28 cellular contexts compared by ENCODE assay signal in genomic region chr5:102570747-102571146, GRCh38.
"Had no signal": no experiment of that assay in that cellular context is flagged by ENCODE, and none has a peak within 500 bp of the region (broad histone marks: within the 10 kb centered on the region; RNA-seq: fewer than 3 reads in every experiment).

No MANE protein-coding gene starts in this region.

- H3K27me3 ChIP-seq: colonic mucosa, esophagus muscularis mucosa, esophagus squamous epithelium, gastrocnemius medialis, gastroesophageal sphincter, heart left ventricle had no signal

- H3K4me3 ChIP-seq: colonic mucosa, coronary artery, dorsolateral prefrontal cortex, esophagus muscularis mucosa, esophagus squamous epithelium, gastrocnemius medialis, gastroesophageal sphincter, heart left ventricle had no signal

- H3K36me3 ChIP-seq: colonic mucosa, esophagus muscularis mucosa, esophagus squamous epithelium, gastrocnemius medialis, gastroesophageal sphincter, heart left ventricle had no signal

- H3K4me3 Mint-ChIP-seq: dendritic cell treated with granulocyte-macrophage colony-stimulating factor and Interleukin-4, amounts not matched to agents 40 ng/mL and 50 ng/mL, for 4 days; effector memory CD8-positive, alpha-beta T cell; endodermal cell had no signal

- FAIRE-seq: colon, endometrium, endothelial cell of umbilical vein, frontal cortex had no signal

- H3K9me3 ChIP-seq: colonic mucosa, esophagus muscularis mucosa, esophagus squamous epithelium, gastrocnemius medialis had no signal

- H3K4me1 Mint-ChIP-seq: endodermal cell had no signal

- H3K27ac Mint-ChIP-seq: dendritic cell treated with granulocyte-macrophage colony-stimulating factor and Interleukin-4, amounts not matched to agents 40 ng/mL and 50 ng/mL, for 4 days; effector memory CD8-positive, alpha-beta T cell; endodermal cell had no signal

- H3K27ac ChIP-seq: colonic mucosa, coronary artery, dorsolateral prefrontal cortex, epithelial cell of prostate, esophagus muscularis mucosa, esophagus squamous epithelium, foreskin keratinocyte, gastrocnemius medialis, gastroesophageal sphincter, heart left ventricle had no signal

- DNase-seq: colonic mucosa; cortex of kidney; dermis blood vessel endothelial cell; dorsolateral prefrontal cortex; effector CD4-positive, alpha-beta T cell; effector CD8-positive, alpha-beta T cell; effector memory CD4-positive, alpha-beta T cell; effector memory CD8-positive, alpha-beta T cell; endodermal cell; erythroblast; esophagus squamous epithelium; foreskin fibroblast; foreskin keratinocyte; foreskin melanocyte; gastrocnemius medialis; glutamatergic neuron; head of caudate nucleus; heart left ventricle had no signal

- H3K27me3 Mint-ChIP-seq: dendritic cell treated with granulocyte-macrophage colony-stimulating factor and Interleukin-4, amounts not matched to agents 40 ng/mL and 50 ng/mL, for 4 days had no signal

- ATAC-seq: effector memory CD8-positive, alpha-beta T cell; esophagus mucosa; foreskin keratinocyte; gastrocnemius medialis; gastroesophageal sphincter; heart left ventricle had no signal

- H3K4me1 ChIP-seq: colonic mucosa, esophagus muscularis mucosa, esophagus squamous epithelium, foreskin keratinocyte, gastrocnemius medialis, gastroesophageal sphincter, heart left ventricle had no signal

- H3K9me3 Mint-ChIP-seq: dendritic cell treated with granulocyte-macrophage colony-stimulating factor and Interleukin-4, amounts not matched to agents 40 ng/mL and 50 ng/mL, for 4 days; effector memory CD8-positive, alpha-beta T cell; endodermal cell had no signal
